Comparison of ENCODE assay signal across 1 cellular context in genomic region chr19:54462713-54463530, GRCh38.
TF ChIP-seq lines count a peak whose summit lies in the region.

No MANE protein-coding gene starts in this region.

TF ChIP-seq in HepG2, 621 proteins besides CTCF, POLR2A, EP300 and RAD21 (continued from another document and continues in another):
- TF ChIP-seq DNMT3B (CRISPR knock-in tag; conservative IDR thresholded peaks at IDR 0.05) (0 out of 2 replicates have a peak, but pooled peaks have one; percentile 24), CCAR2 (optimal IDR thresholded peaks at IDR 0.05; ENCODE audit: low read depth, low read length) (no peak), CSRNP2 (CRISPR knock-in tag; conservative IDR thresholded peaks at IDR 0.05; ENCODE audit: low read depth) (0 out of 2 replicates have a peak, but pooled peaks have one; percentile 14), GTF3A (CRISPR knock-in tag; conservative IDR thresholded peaks at IDR 0.05) (no peak), PAX8 (CRISPR knock-in tag; IDR thresholded peaks at IDR 0.05; ENCODE audit: borderline replicate concordance) (peak; percentile 30; the same call in 1 of the 2 replicates), ZNF790 (CRISPR knock-in tag; IDR thresholded peaks at IDR 0.05; ENCODE audit: borderline replicate concordance) (peak; percentile 55; the same call in 1 of the 2 replicates), ZBTB43 (CRISPR knock-in tag; conservative IDR thresholded peaks at IDR 0.05) (no peak; the same call in 1 of the 2 replicates), ZIK1 (CRISPR knock-in tag; IDR thresholded peaks at IDR 0.05; ENCODE audit: borderline replicate concordance, low read depth) (peak; percentile 36; the same call in 1 of the 2 replicates), THYN1 (CRISPR knock-in tag; IDR thresholded peaks at IDR 0.05; ENCODE audit: borderline replicate concordance, low read depth) (no peak), SRSF4 (IDR thresholded peaks at IDR 0.05; ENCODE audit: low read depth, low read length, poor library complexity, severe bottlenecking) (peak; percentile 82), MXI1 (IDR thresholded peaks at IDR 0.05; ENCODE audit: borderline replicate concordance, low read depth, low read length) (no peak), PHB2 (IDR thresholded peaks at IDR 0.05; ENCODE audit: partially characterized antibody) (no peak), ZSCAN29 (CRISPR knock-in tag; conservative IDR thresholded peaks at IDR 0.05) (no peak), ZGPAT (CRISPR knock-in tag; IDR thresholded peaks at IDR 0.05) (peak; percentile 55; the same call in 1 of the 2 replicates), MATR3 (CRISPR knock-in tag; IDR thresholded peaks at IDR 0.05) (no peak), ZC3H13 (CRISPR knock-in tag; IDR thresholded peaks at IDR 0.05) (peak; percentile 61; the same call in 1 of the 2 replicates), CREBL2 (CRISPR knock-in tag; IDR thresholded peaks at IDR 0.05; ENCODE audit: borderline replicate concordance) (0 out of 2 replicates have a peak, but pooled peaks have one; percentile 58), ZNF451 (CRISPR knock-in tag; IDR thresholded peaks at IDR 0.05) (no peak), ATF2 (CRISPR knock-in tag; IDR thresholded peaks at IDR 0.05) (peak; percentile 26; the same call in 1 of the 2 replicates), ZNF891 (CRISPR knock-in tag; IDR thresholded peaks at IDR 0.05) (no peak), ZFP91 (CRISPR knock-in tag; IDR thresholded peaks at IDR 0.05; ENCODE audit: borderline replicate concordance) (peak; percentile 85), CAMTA2 (CRISPR knock-in tag; IDR thresholded peaks at IDR 0.05; ENCODE audit: borderline replicate concordance) (peak; percentile 24), ZNF781 (CRISPR knock-in tag; IDR thresholded peaks at IDR 0.05; ENCODE audit: borderline replicate concordance, not compliant biosample characterization) (no peak), PCBP1 (IDR thresholded peaks at IDR 0.05; ENCODE audit: borderline replicate concordance, low read depth, low read length) (no peak; the same call in 1 of the 2 replicates), THAP9 (CRISPR knock-in tag; IDR thresholded peaks at IDR 0.05; ENCODE audit: borderline replicate concordance) (peak; percentile 52; the same call in 1 of the 2 replicates), MTERF4 (CRISPR knock-in tag; IDR thresholded peaks at IDR 0.05) (no peak; the same call in 1 of the 2 replicates), ZBTB1 (CRISPR knock-in tag; IDR thresholded peaks at IDR 0.05; ENCODE audit: borderline replicate concordance) (no peak), ATAD3A (CRISPR knock-in tag; IDR thresholded peaks at IDR 0.05) (0 out of 2 replicates have a peak, but pooled peaks have one; percentile 58), MYNN (CRISPR knock-in tag; IDR thresholded peaks at IDR 0.05; ENCODE audit: low read depth) (no peak), ZNF441 (CRISPR knock-in tag; IDR thresholded peaks at IDR 0.05; ENCODE audit: borderline replicate concordance) (no peak), HOXA5 (CRISPR knock-in tag; IDR thresholded peaks at IDR 0.05) (no peak), ISL2 (CRISPR knock-in tag; IDR thresholded peaks at IDR 0.05) (0 out of 2 replicates have a peak, but pooled peaks have one; percentile 50), STAT5B (CRISPR knock-in tag; IDR thresholded peaks at IDR 0.05) (no peak; the same call in 1 of the 2 replicates), XBP1 (CRISPR knock-in tag; IDR thresholded peaks at IDR 0.05) (no peak), NR2C2 (CRISPR knock-in tag; IDR thresholded peaks at IDR 0.05; ENCODE audit: borderline replicate concordance) (no peak), ZNF773 (CRISPR knock-in tag; IDR thresholded peaks at IDR 0.05; ENCODE audit: borderline replicate concordance) (no peak), SALL2 (CRISPR knock-in tag; IDR thresholded peaks at IDR 0.05) (no peak), ZNF674 (CRISPR knock-in tag; IDR thresholded peaks at IDR 0.05; ENCODE audit: low read depth) (peak; percentile 86), ZNF124 (CRISPR knock-in tag; IDR thresholded peaks at IDR 0.05) (no peak; the same call in 1 of the 2 replicates), ZNF407 (CRISPR knock-in tag; IDR thresholded peaks at IDR 0.05; ENCODE audit: not compliant biosample characterization) (no peak)
